In genomic region chr12:120413901-120414695, GRCh38 we compare ENCODE assay signal across 11 cellular contexts. TPM values are rescaled to one million over a fixed set of nuclear protein-coding genes. Genes with fewer than 3 reads are reported as not detected.
DNase-seq lines count a peak whose midpoint lies in the region; ATAC-seq and TF ChIP-seq lines count a peak whose summit lies in the region.
"Had no signal": no experiment of that assay in that cellular context is flagged by ENCODE, and none has a peak within 500 bp of the region (broad histone marks: within the 10 kb centered on the region; RNA-seq: fewer than 3 reads in every experiment).

No MANE protein-coding gene starts in this region.

- no peak overlapping the region for H3K9ac ChIP-seq in mammary epithelial cell (ENCODE audit: insufficient read depth, low read length)

- H3K4me1 ChIP-seq in mammary epithelial cell (ENCODE audit: insufficient read depth, low read length) (no peaks in the 10 kb centered on the region), mesodermal cell (ENCODE audit: control insufficient read depth, insufficient read depth, low read length, poor library complexity, severe bottlenecking) (no peaks in the 10 kb centered on the region), upper lobe of right lung (no peaks in the 10 kb centered on the region)

- in situ Hi-C loops in mammary epithelial cell (cut with MboI; ENCODE audit: low sequenced_read_pairs in 2 of 2), result no loop called here

- no peaks in the 10 kb centered on the region for H3K9me3 Mint-ChIP-seq in MCF 10A (ENCODE audit: unreplicated experiment)
- H3K9me3 Mint-ChIP-seq: memory B cell had no signal

- no peak overlapping the region for H3K4me3 Mint-ChIP-seq in MCF 10A (ENCODE audit: unreplicated experiment)
- H3K4me3 Mint-ChIP-seq: memory B cell had no signal

- H3K4me1 Mint-ChIP-seq in MCF 10A (ENCODE audit: insufficient read depth, unreplicated experiment), result no peaks in the 10 kb centered on the region
- H3K4me1 Mint-ChIP-seq: memory B cell had no signal

- H3K36me3 ChIP-seq in mammary epithelial cell (ENCODE audit: insufficient read depth, low read length), result no peaks in the 10 kb centered on the region
- no peaks in the 10 kb centered on the region for H3K36me3 ChIP-seq in mesodermal cell (ENCODE audit: control insufficient read depth, insufficient read depth, low read length)
- no peaks in the 10 kb centered on the region for H3K36me3 ChIP-seq in upper lobe of right lung

- intact Hi-C loops in mammary epithelial cell (cut with micrococcal nuclease), result no loop called here
- intact Hi-C loops in MCF 10A (cut with micrococcal nuclease), result no loop called here
- intact Hi-C loops in upper lobe of right lung (cut with DNase I), result no loop called here

- ATAC-seq in upper lobe of right lung, result peak; percentile 59

- POLR2A ChIA-PET in MCF 10A (lab: Yijun Ruan, JAX), result interaction anchor here (0.6 kb wide), 1 partner anchor 9 kb away, joined by 3 read pairs; no protein-coding TSS in a partner anchor

- H4K20me1 ChIP-seq in mammary epithelial cell (ENCODE audit: insufficient read depth, low read length), result no peaks in the 10 kb centered on the region

- DNase-seq in mammary epithelial cell (no peak), MCF 10A (ENCODE audit: unreplicated experiment) (no peak), globus pallidus (ENCODE audit: low spot score) (peak; percentile 31), upper lobe of right lung (no peak), COLO829 (ENCODE audit: low spot score) (no peak), NCI-H1436 treated with DMSO at 0.1 percent for 48 hours (lab: John Stamatoyannopoulos, UW) (no peak), HCEC 1CT (no peak)
- DNase-seq: NCI-H1694 treated with DMSO at 0.1 percent for 48 hours had no signal

- H3K27ac Mint-ChIP-seq in MCF 10A (ENCODE audit: low read depth, unreplicated experiment), result no peak overlapping the region
- H3K27ac Mint-ChIP-seq: memory B cell had no signal

- CTCF ChIA-PET in mammary epithelial cell (lab: Charles Lee; ENCODE audit: low non-redundant PET) (no interaction called here), MCF 10A (lab: Yijun Ruan, JAX) (no interaction called here)

- 81% methylated on average over 3 of the region's 13 CpGs for WGBS in mammary epithelial cell (ENCODE audit: low coverage, missing lambda C conversion rate)
- WGBS in mesodermal cell (ENCODE audit: insufficient coverage in 2 of 2), 2 experiments, result 31 to 36% methylated on average over 7 to 8 of the region's 13 CpGs

- TF ChIP-seq CTCF in mammary epithelial cell (conservative IDR thresholded peaks at IDR 0.05 in 1 of 2, IDR thresholded peaks at IDR 0.05 in 1 of 2; ENCODE audit: extremely low read depth in 1 of 2, insufficient read depth in 1 of 2, low read depth in 1 of 2, low read length in 2 of 2) (no peak), MCF 10A (IDR thresholded peaks at IDR 0.05; ENCODE audit: unreplicated experiment) (no peak), upper lobe of right lung (IDR thresholded peaks at IDR 0.05) (no peak)

- H2AFZ ChIP-seq in mammary epithelial cell (ENCODE audit: low read depth, low read length), result peak overlapping the region; percentile 62

- no peaks in the 10 kb centered on the region for H3K27me3 Mint-ChIP-seq in MCF 10A (ENCODE audit: insufficient read depth, unreplicated experiment)

- H3K27ac ChIP-seq in mammary epithelial cell (ENCODE audit: insufficient read depth, low read depth, low read length), result no peak overlapping the region
- peak overlapping the region; percentile 66 for H3K27ac ChIP-seq in mesodermal cell (ENCODE audit: low read depth, low read length, severe bottlenecking)
- H3K27ac ChIP-seq in upper lobe of right lung, result no peak overlapping the region

- dilution Hi-C loops in mammary epithelial cell (cut with HindIII; ENCODE audit: low sequenced_read_pairs), result no loop called here

- H3K4me3 ChIP-seq in mammary epithelial cell (replicated peaks in 1 of 3; ENCODE audit: insufficient read depth in 1 of 3, low read depth in 2 of 3, low read length in 3 of 3), result no peak overlapping the region
- no peak overlapping the region for H3K4me3 ChIP-seq in mesodermal cell (ENCODE audit: extremely low read depth, insufficient read depth, low read length, poor library complexity, severe bottlenecking)
- no peak overlapping the region for H3K4me3 ChIP-seq in upper lobe of right lung

- H3K27me3 ChIP-seq in mammary epithelial cell (ENCODE audit: insufficient read depth, low read length) (no peaks in the 10 kb centered on the region), upper lobe of right lung (no peaks in the 10 kb centered on the region)

- no peaks in the 10 kb centered on the region for H3K9me3 ChIP-seq in mammary epithelial cell (replicated peaks; ENCODE audit: insufficient read depth, low read length)
- H3K9me3 ChIP-seq in mesodermal cell (ENCODE audit: control insufficient read depth, low read length), result no peaks in the 10 kb centered on the region
- no peaks in the 10 kb centered on the region for H3K9me3 ChIP-seq in upper lobe of right lung

- no peaks in the 10 kb centered on the region for H3K36me3 Mint-ChIP-seq in MCF 10A (ENCODE audit: insufficient read depth, unreplicated experiment)

- no peaks in the 10 kb centered on the region for H3K79me2 ChIP-seq in mammary epithelial cell (ENCODE audit: insufficient read depth, low read length)

- H3K4me2 ChIP-seq in mammary epithelial cell (ENCODE audit: insufficient read depth, low read depth, low read length), result no peak overlapping the region

- BruUV-seq in mammary epithelial cell (replicated peaks; lab: Mats Ljungman, UMichigan), result no TSS peak
- no TSS peak for BruUV-seq in MCF 10A (replicated peaks; lab: Mats Ljungman, UMichigan)

RNA-seq across cellular contexts. Expression of gene COX6A1, which starts 23.8 kb away (rescaled TPM):
- total RNA-seq in mammary epithelial cell (100 to 1,000 TPM; 306 to 422 TPM), MCF 10A (2022) (475 and 518 TPM in 2 replicates), upper lobe of right lung (258 TPM)
- polyA plus RNA-seq in mammary epithelial cell, result 907 TPM
- 152 TPM for polyA minus RNA-seq in mammary epithelial cell
- polyA plus RNA-seq in mesodermal cell (2013, experiment 1 of 2), result 581 TPM
- polyA plus RNA-seq in mesodermal cell (2013, experiment 2 of 2), result 512 TPM

RNA-seq across cellular contexts. Expression of gene TRIAP1, which starts 32.1 kb away (rescaled TPM):
- total RNA-seq in mammary epithelial cell, result 10 to 100 TPM; 27.8 to 41.6 TPM
- polyA plus RNA-seq in mammary epithelial cell, result 42.7 TPM
- 24.9 TPM for polyA minus RNA-seq in mammary epithelial cell
- 48.4 and 50.2 TPM in 2 replicates for total RNA-seq in MCF 10A (2022)
- 56.1 TPM for polyA plus RNA-seq in mesodermal cell (2013, experiment 1 of 2)
- polyA plus RNA-seq in mesodermal cell (2013, experiment 2 of 2), result 58.8 TPM
- 21.1 TPM for total RNA-seq in upper lobe of right lung

RNA-seq across cellular contexts. Expression of gene GATC, which starts 32.1 kb away (rescaled TPM):
- 10 to 100 TPM; 19.5 to 32.9 TPM for total RNA-seq in mammary epithelial cell
- 13.2 TPM for polyA plus RNA-seq in mammary epithelial cell
- polyA minus RNA-seq in mammary epithelial cell, result 32.4 TPM
- total RNA-seq in MCF 10A (2022), result 29.7 and 32.1 TPM in 2 replicates
- polyA plus RNA-seq in mesodermal cell (2013, experiment 1 of 2), result 15.2 TPM
- polyA plus RNA-seq in mesodermal cell (2013, experiment 2 of 2), result 15.5 TPM
- total RNA-seq in upper lobe of right lung, result 29.3 TPM

RNA-seq across cellular contexts. Expression of gene MSI1, which starts 45.1 kb away (rescaled TPM):
- under 1 TPM; 0.24 to 0.67 TPM for total RNA-seq in mammary epithelial cell
- polyA plus RNA-seq in mammary epithelial cell, result not detected
- not detected for polyA minus RNA-seq in mammary epithelial cell
- not detected in 2 replicates for total RNA-seq in MCF 10A (2022)
- polyA plus RNA-seq in mesodermal cell (2013, experiment 1 of 2), result 21.1 TPM
- polyA plus RNA-seq in mesodermal cell (2013, experiment 2 of 2), result 15.6 TPM
- 0.46 TPM for total RNA-seq in upper lobe of right lung
- polyA plus RNA-seq: AG04450 had no signal

RNA-seq across cellular contexts. Expression of gene SRSF9, which starts 55.5 kb away (rescaled TPM):
- 100 to 1,000 TPM in 1 of 2 donors, 10 to 100 TPM in 1; 84.7 to 205 TPM for total RNA-seq in mammary epithelial cell
- polyA plus RNA-seq in mammary epithelial cell, result 143 TPM
- 72.0 TPM for polyA minus RNA-seq in mammary epithelial cell
- 192 and 193 TPM in 2 replicates for total RNA-seq in MCF 10A (2022)
- 228 TPM for polyA plus RNA-seq in mesodermal cell (2013, experiment 1 of 2)
- polyA plus RNA-seq in mesodermal cell (2013, experiment 2 of 2), result 205 TPM
- 116 TPM for total RNA-seq in upper lobe of right lung
